Comparison of ENCODE assay signal across 9 cellular contexts in genomic region chr3:37453393-37454391, GRCh38. TPM values are rescaled to one million over a fixed set of nuclear protein-coding genes. Genes with fewer than 3 reads are reported as not detected.
DNase-seq lines count a peak whose midpoint lies in the region; ATAC-seq and TF ChIP-seq lines count a peak whose summit lies in the region.
"Had no signal": no experiment of that assay in that cellular context is flagged by ENCODE, and none has a peak within 500 bp of the region (broad histone marks: within the 10 kb centered on the region; RNA-seq: fewer than 3 reads in every experiment).

No MANE protein-coding gene starts in this region.

- peaks cover 22% of the 10 kb centered on the region for H3K27me3 ChIP-seq in CD8-positive, alpha-beta memory T cell (ENCODE audit: insufficient read depth, low read length, poor library complexity, severe bottlenecking)
- peaks cover 0 to 37% (median 0%) of the 10 kb centered on the region in 7 donors for H3K27me3 ChIP-seq in heart right ventricle

- no peaks in the 10 kb centered on the region for H3K36me3 Mint-ChIP-seq in CD8-positive, alpha-beta memory T cell
- H3K36me3 Mint-ChIP-seq in HFFc6 (ENCODE audit: low read depth) = no peaks in the 10 kb centered on the region
- H3K36me3 Mint-ChIP-seq: activated naive CD8-positive, alpha-beta T cell treated with anti-CD3 and anti-CD28 coated beads, Interleukin-2, amount 10 ng/mL, durations not matched to agents 7 days and 5 days had no signal

- H3K27me3 Mint-ChIP-seq in CD8-positive, alpha-beta memory T cell = peaks cover 40 to 78% of the 10 kb centered on the region in 2 donors
- peaks cover 64% of the 10 kb centered on the region for H3K27me3 Mint-ChIP-seq in HFFc6 (ENCODE audit: insufficient read depth)

- no peak overlapping the region for H3K27ac ChIP-seq in CD8-positive, alpha-beta memory T cell (ENCODE audit: low read depth, low read length)
- peak overlapping the region; percentile 86 to 98 (median 94) for H3K27ac ChIP-seq in heart right ventricle

- H3K27ac Mint-ChIP-seq in CD8-positive, alpha-beta memory T cell = no peak overlapping the region
- no peak overlapping the region for H3K27ac Mint-ChIP-seq in HFFc6
- H3K27ac Mint-ChIP-seq: activated naive CD8-positive, alpha-beta T cell treated with anti-CD3 and anti-CD28 coated beads, Interleukin-2, amount 10 ng/mL, durations not matched to agents 7 days and 5 days had no signal

- no peak overlapping the region for H3K4me3 ChIP-seq in CD8-positive, alpha-beta memory T cell (ENCODE audit: low read length)
- peak overlapping the region; percentile 73 to 92 (median 88) for H3K4me3 ChIP-seq in heart right ventricle

- intact Hi-C loops in heart right ventricle (cut with DNase I) = no loop called here

- H3K4me1 Mint-ChIP-seq in CD8-positive, alpha-beta memory T cell = peaks cover 13 to 20% (median 14%) of the 10 kb centered on the region in 3 donors
- peaks cover 7% of the 10 kb centered on the region for H3K4me1 Mint-ChIP-seq in HFFc6 (ENCODE audit: low read depth)

- H3K9me3 Mint-ChIP-seq in CD8-positive, alpha-beta memory T cell = no peaks in the 10 kb centered on the region
- H3K9me3 Mint-ChIP-seq in HFFc6 = no peaks in the 10 kb centered on the region
- H3K9me3 Mint-ChIP-seq: activated naive CD8-positive, alpha-beta T cell treated with anti-CD3 and anti-CD28 coated beads, Interleukin-2, amount 10 ng/mL, durations not matched to agents 7 days and 5 days had no signal

- TF ChIP-seq CTCF in heart right ventricle (IDR thresholded peaks at IDR 0.05) (peak; percentile 14 to 67 (median 44)), HFFc6 (IDR thresholded peaks at IDR 0.05) (no peak)

- CTCF ChIA-PET in CD8-positive, alpha-beta memory T cell (lab: Charles Lee) = no interaction called here

- 12 to 14% methylated on average over 18 of the region's 18 CpGs for WGBS in heart right ventricle, 2 donors

- no peaks in the 10 kb centered on the region for H3K9me3 ChIP-seq in CD8-positive, alpha-beta memory T cell (ENCODE audit: low read length)
- H3K9me3 ChIP-seq in heart right ventricle = no peaks in the 10 kb centered on the region

- in situ Hi-C loops in SK-MEL-5 (cut with HindIII; ENCODE audit: low pct_unique_long_range_greater_than_20kb, low sequenced_read_pairs) = no loop called here

- ATAC-seq in heart right ventricle (peak; percentile 50 to 77 (median 70)), HG03280 (IDR thresholded peaks at IDR 0.05; ENCODE audit: unreplicated experiment) (no peak)

- POLR2A ChIA-PET in CD8-positive, alpha-beta memory T cell (lab: Charles Lee) = no interaction called here

- no peaks in the 10 kb centered on the region for H3K36me3 ChIP-seq in CD8-positive, alpha-beta memory T cell (ENCODE audit: insufficient read depth, low read length)
- no peaks in the 10 kb centered on the region for H3K36me3 ChIP-seq in heart right ventricle

- no peak for DNase-seq in CD8-positive, alpha-beta memory T cell
- DNase-seq in SK-MEL-5 (ENCODE audit: low read depth, low spot score) = peak; percentile 58
- peak; percentile 76 to 79 for DNase-seq in heart right ventricle
- peak; percentile 75 for DNase-seq in pons (ENCODE audit: low spot score)
- DNase-seq in HFFc6 = no peak
- DNase-seq in SW 1271 (lab: John Stamatoyannopoulos, UW) = no peak
- no peak for DNase-seq in NOMO-1 treated with DMSO at 0.1 percent for 48 hours (lab: John Stamatoyannopoulos, UW; ENCODE audit: unreplicated experiment)
- DNase-seq: activated naive CD8-positive, alpha-beta T cell treated with anti-CD3 and anti-CD28 coated beads, Interleukin-2, amount 10 ng/mL, durations not matched to agents 7 days and 5 days had no signal

- peaks cover 6% of the 10 kb centered on the region for H3K4me1 ChIP-seq in CD8-positive, alpha-beta memory T cell (ENCODE audit: insufficient read depth, low read length)
- peaks cover 27 to 71% (median 62%) of the 10 kb centered on the region in 9 donors for H3K4me1 ChIP-seq in heart right ventricle

- peak overlapping the region in 5 of 7 donors; percentile 10 to 72 (median 29) for H3K4me3 Mint-ChIP-seq in CD8-positive, alpha-beta memory T cell
- H3K4me3 Mint-ChIP-seq in HFFc6 = no peak overlapping the region
- H3K4me3 Mint-ChIP-seq: activated naive CD8-positive, alpha-beta T cell treated with anti-CD3 and anti-CD28 coated beads, Interleukin-2, amount 10 ng/mL, durations not matched to agents 7 days and 5 days had no signal

RNA-seq across cellular contexts. Expression of gene ITGA9, which starts 1.8 kb away (rescaled TPM):
- total RNA-seq in CD8-positive, alpha-beta memory T cell = under 1 TPM in 1 of 2 experiments, not detected in 1; 0.09 TPM
- polyA plus RNA-seq in CD8-positive, alpha-beta memory T cell = not detected
- 24.6 and 26.8 TPM in 2 replicates for total RNA-seq in SK-MEL-5 (2014; rRNA removed; shearing (Covaris generic))
- polyA plus RNA-seq in SK-MEL-5 (2015; cell fraction: cytosol; rRNA removed) = 16.3 and 23.2 TPM in 2 replicates
- polyA plus RNA-seq in SK-MEL-5 (2015; cell fraction: nucleus; rRNA removed) = 10.2 and 15.7 TPM in 2 replicates
- 100 to 1,000 TPM in 1 of 10 donors, 10 to 100 TPM in 9; 35.6 to 104 (median 73.5) TPM for total RNA-seq in heart right ventricle
- 10 to 100 TPM; 10.8 to 14.2 TPM for polyA plus RNA-seq in heart right ventricle
- total RNA-seq in HFFc6 (2021; fragmentation: NEBNext Ultra II Directional; extraction: Animal tissue kit (Norgen Biotek cat#: 25700)) = not detected

Comparison
In these comparisons a context has a peak if more than half of its experiments do, and no peak if none do; other contexts are left out.
1. DNase-seq: peak in SK-MEL-5 (single experiment), heart right ventricle (2 of 2) and pons (single experiment); none in CD8-positive, alpha-beta memory T cell (0 of 5), HFFc6 (single experiment), SW 1271 (0 of 2) and NOMO-1 treated with DMSO at 0.1 percent for 48 hours (single experiment).
2. RNA of gene ITGA9, which starts 1.8 kb away (total RNA-seq): 35.6 to 104 TPM in heart right ventricle and 24.6 to 26.8 TPM in SK-MEL-5; 0.09 TPM in CD8-positive, alpha-beta memory T cell and not detected in HFFc6; every median in the first group is over 10 times any median in the second.